ENCODE assay signal across 10 cellular contexts in the genomic region with DNA sequence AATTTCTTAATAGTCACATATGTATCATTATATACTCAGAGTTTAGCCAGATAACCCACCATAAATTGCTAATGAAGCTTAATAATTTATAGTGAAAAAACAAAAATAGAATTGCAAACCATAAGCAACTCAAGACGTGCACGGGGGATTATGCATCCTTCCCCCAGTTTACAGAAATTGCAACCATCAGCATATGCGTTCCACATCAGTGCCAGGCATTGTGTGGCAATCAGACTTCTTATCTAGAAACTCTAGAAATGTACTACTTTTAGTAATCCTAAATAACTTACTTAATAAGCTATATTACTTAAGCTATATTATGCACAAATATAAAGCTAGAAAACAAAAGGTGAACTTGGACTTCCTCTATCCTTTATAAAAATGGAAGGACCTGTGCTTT.
"Had no signal": no experiment of that assay in that cellular context is flagged by ENCODE, and none has a peak within 500 bp of the region (broad histone marks: within the 10 kb centered on the region; RNA-seq: fewer than 3 reads in every experiment).

No MANE protein-coding gene starts in this region.

- H3K9me3 Mint-ChIP-seq: HFFc6 had no signal

- H3K36me3 ChIP-seq: HAP-1 had no signal

- H3K9me3 ChIP-seq: HAP-1 had no signal

- H3K27ac Mint-ChIP-seq: HFFc6 had no signal

- H2AFZ ChIP-seq: GM23248 had no signal

- H3K4me3 ChIP-seq: GM23248, HAP-1 had no signal

- H3K4me3 Mint-ChIP-seq: HFFc6, IgD-negative memory B cell had no signal

- H3K4me1 ChIP-seq: HAP-1 had no signal

- DNase-seq: GM23248, GOT3, H7, HFFc6, KBM-7 had no signal

- H3K27me3 Mint-ChIP-seq: IgD-negative memory B cell had no signal

- H3K4me2 ChIP-seq: KMS-11 had no signal

- ATAC-seq: HCT116 had no signal

- H3K27ac ChIP-seq: GM23248, HL-60, KMS-11 had no signal

- H3K9ac ChIP-seq: GM23248, KMS-11 had no signal
